In the genomic region with DNA sequence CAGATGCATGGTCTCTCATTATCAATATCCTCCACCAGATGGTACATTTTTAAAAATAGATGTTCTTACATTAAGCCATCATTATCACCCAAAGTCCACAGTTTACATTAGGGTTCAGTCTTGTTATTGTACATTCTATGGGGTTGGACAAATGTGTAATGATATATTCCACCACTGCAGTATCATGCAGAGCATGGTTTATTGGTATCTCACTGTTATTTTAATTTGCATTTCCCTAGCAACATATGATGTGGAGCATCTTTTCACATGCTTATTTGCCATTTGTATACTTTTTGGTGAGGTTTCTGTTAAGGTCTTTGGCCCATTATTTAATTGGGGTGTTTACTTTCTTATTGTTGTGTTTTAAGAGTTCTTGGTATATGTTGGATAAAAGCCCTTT, we compare ENCODE assay signal across 36 cellular contexts.
"Had no signal": no experiment of that assay in that cellular context is flagged by ENCODE, and none has a peak within 500 bp of the region (broad histone marks: within the 10 kb centered on the region; RNA-seq: fewer than 3 reads in every experiment).

No MANE protein-coding gene starts in this region.

- H3K4me1 ChIP-seq: adrenal gland, body of pancreas, breast epithelium had no signal

- DNase-seq: activated B cell treated with CpG ODN at 0.5 μM for 24 hours; activated CD4-positive, alpha-beta memory T cell treated with anti-CD3 and anti-CD28 coated beads for 36 hours; activated CD4-positive, alpha-beta T cell treated with anti-CD3 and anti-CD28 coated beads for 4 hours; activated CD4-positive, alpha-beta T cell treated with anti-CD3 and anti-CD28 coated beads, Interleukin-2, amount 10 ng/mL, durations not matched to agents 24 days and 14 days; activated CD4-positive, alpha-beta T cell treated with anti-CD3 and anti-CD28 coated beads, Interleukin-2, amount 50 U/mL, for 1 hour; activated CD4-positive, alpha-beta T cell treated with anti-CD3 and anti-CD28 coated beads, Interleukin-2, amount 50 U/mL, for 4 hours; activated CD4-positive, CD25-positive, alpha-beta regulatory T cell treated with anti-CD3 and anti-CD28 coated beads, Interleukin-2, amount 50 U/mL, for 72 hours; activated CD8-positive, alpha-beta memory T cell treated with anti-CD3 and anti-CD28 coated beads, Interleukin-2, amount 50 U/mL, for 4 hours; activated CD8-positive, alpha-beta T cell treated with anti-CD3 and anti-CD28 coated beads for 36 hours; activated effector memory CD4-positive, alpha-beta T cell treated with anti-CD3 and anti-CD28 coated beads, Interleukin-2, amount 50 U/mL, for 16 hours; activated gamma-delta T cell treated with Interleukin-2 at 50 U/mL for 16 hours; activated naive CD4-positive, alpha-beta T cell; activated naive CD4-positive, alpha-beta T cell treated with anti-CD3 and anti-CD28 coated beads for 36 hours; activated naive CD4-positive, alpha-beta T cell treated with anti-CD3 and anti-CD28 coated beads, Interleukin-2, amount 50 U/mL, for 16 hours; activated naive CD8-positive, alpha-beta T cell treated with anti-CD3 and anti-CD28 coated beads for 36 hours; activated T-cell treated with anti-CD3 and anti-CD28 coated beads for 4 hours; activated T-cell treated with anti-CD3 and anti-CD28 coated beads, Interleukin-2, amount 50 U/mL, for 1 hour; activated T-cell treated with anti-CD3 and anti-CD28 coated beads, Interleukin-2, amount 50 U/mL, for 4 hours; activated T-cell treated with anti-CD3 and anti-CD28 coated beads, Interleukin-2, amount 50 U/mL, for 72 hours; adrenal gland; amniotic stem cell; aorta; body of pancreas; brain microvascular endothelial cell; central memory CD4-positive, alpha-beta T cell; T-helper 2 cell; T-helper 9 cell had no signal

- H3K4me3 Mint-ChIP-seq: activated B cell treated with CpG ODN at 0.5 μM for 24 hours; activated CD4-positive, alpha-beta memory T cell treated with anti-CD3 and anti-CD28 coated beads for 36 hours; activated CD4-positive, alpha-beta T cell treated with anti-CD3 and anti-CD28 coated beads, Interleukin-2, amount 10 ng/mL, durations not matched to agents 24 days and 14 days; activated CD8-positive, alpha-beta T cell treated with anti-CD3 and anti-CD28 coated beads for 36 hours; activated naive CD4-positive, alpha-beta T cell treated with anti-CD3 and anti-CD28 coated beads for 36 hours; activated naive CD8-positive, alpha-beta T cell treated with anti-CD3 and anti-CD28 coated beads for 36 hours; activated T-cell treated with anti-CD3 and anti-CD28 coated beads, Interleukin-2, amount 50 U/mL, for 4 hours; activated T-cell treated with anti-CD3 and anti-CD28 coated beads, Interleukin-2, amount 50 U/mL, for 72 hours; activated T-helper 1 cell treated with anti-CD3 and anti-CD28 coated beads, Interleukin-12 subunit alpha, Interleukin-12 subunit beta, Interleukin-2, Interleukin-4 antibody, amounts not matched to agents 30 ng/mL and 10 ng/mL and 1 ng/mL, durations not matched to agents 14 hours and 24 hours and 36 hours; activated T-helper 17 cell treated with anti-CD3 and anti-CD28 coated beads, Interleukin-2, amount 50 U/mL, for 72 hours; T-helper 2 cell treated with Interferon-gamma antibody and Interleukin-4, amounts not matched to agents 5 μg/mL and 100 μg/mL, for 36 hours had no signal

- H3K27ac Mint-ChIP-seq: activated B cell treated with CpG ODN at 0.5 μM for 24 hours; activated CD4-positive, alpha-beta memory T cell treated with anti-CD3 and anti-CD28 coated beads for 36 hours; activated CD4-positive, alpha-beta T cell treated with anti-CD3 and anti-CD28 coated beads, Interleukin-2, amount 10 ng/mL, durations not matched to agents 24 days and 14 days; activated CD8-positive, alpha-beta T cell treated with anti-CD3 and anti-CD28 coated beads for 36 hours; activated naive CD4-positive, alpha-beta T cell treated with anti-CD3 and anti-CD28 coated beads for 36 hours; activated naive CD4-positive, alpha-beta T cell treated with anti-CD3 and anti-CD28 coated beads, Interleukin-2, amount 50 U/mL, for 72 hours; activated naive CD8-positive, alpha-beta T cell treated with anti-CD3 and anti-CD28 coated beads for 36 hours; activated T-cell treated with anti-CD3 and anti-CD28 coated beads, Interleukin-2, amount 50 U/mL, for 72 hours; activated T-helper 1 cell treated with anti-CD3 and anti-CD28 coated beads, Interleukin-12 subunit alpha, Interleukin-12 subunit beta, Interleukin-2, Interleukin-4 antibody, amounts not matched to agents 30 ng/mL and 10 ng/mL and 1 ng/mL, durations not matched to agents 14 hours and 24 hours and 36 hours; activated T-helper 17 cell treated with anti-CD3 and anti-CD28 coated beads, Interleukin-2, amount 50 U/mL, for 72 hours; T-helper 2 cell treated with Interferon-gamma antibody and Interleukin-4, amounts not matched to agents 5 μg/mL and 100 μg/mL, for 36 hours had no signal

- H3K9me3 ChIP-seq: adrenal gland, body of pancreas, breast epithelium had no signal

- H3K36me3 ChIP-seq: adrenal gland, brain microvascular endothelial cell, breast epithelium had no signal

- H3K9me3 Mint-ChIP-seq: activated CD4-positive, alpha-beta T cell treated with anti-CD3 and anti-CD28 coated beads, Interleukin-2, amount 10 ng/mL, durations not matched to agents 24 days and 14 days; activated T-helper 1 cell treated with anti-CD3 and anti-CD28 coated beads, Interleukin-12 subunit alpha, Interleukin-12 subunit beta, Interleukin-2, Interleukin-4 antibody, amounts not matched to agents 30 ng/mL and 10 ng/mL and 1 ng/mL, durations not matched to agents 14 hours and 24 hours and 36 hours; T-helper 2 cell treated with Interferon-gamma antibody and Interleukin-4, amounts not matched to agents 5 μg/mL and 100 μg/mL, for 36 hours had no signal

- H3K4me3 ChIP-seq: adrenal gland, body of pancreas, breast epithelium had no signal

- H3K36me3 Mint-ChIP-seq: activated CD4-positive, alpha-beta memory T cell treated with anti-CD3 and anti-CD28 coated beads for 36 hours; activated naive CD4-positive, alpha-beta T cell treated with anti-CD3 and anti-CD28 coated beads, Interleukin-2, amount 50 U/mL, for 72 hours; activated naive CD8-positive, alpha-beta T cell treated with anti-CD3 and anti-CD28 coated beads for 36 hours had no signal

- FAIRE-seq: astrocyte, colon, TTC549 had no signal

- H3K27me3 Mint-ChIP-seq: activated B cell treated with CpG ODN at 0.5 μM for 24 hours; activated CD4-positive, alpha-beta memory T cell treated with anti-CD3 and anti-CD28 coated beads for 36 hours; activated CD4-positive, alpha-beta T cell treated with anti-CD3 and anti-CD28 coated beads, Interleukin-2, amount 10 ng/mL, durations not matched to agents 24 days and 14 days; activated CD8-positive, alpha-beta T cell treated with anti-CD3 and anti-CD28 coated beads for 36 hours; activated naive CD8-positive, alpha-beta T cell treated with anti-CD3 and anti-CD28 coated beads for 36 hours; activated T-helper 17 cell treated with anti-CD3 and anti-CD28 coated beads, Interleukin-2, amount 50 U/mL, for 72 hours had no signal

- H3K4me1 Mint-ChIP-seq: activated B cell treated with CpG ODN at 0.5 μM for 24 hours; activated CD4-positive, alpha-beta T cell treated with anti-CD3 and anti-CD28 coated beads, Interleukin-2, amount 10 ng/mL, durations not matched to agents 24 days and 14 days; activated naive CD8-positive, alpha-beta T cell treated with anti-CD3 and anti-CD28 coated beads for 36 hours; activated T-helper 17 cell treated with anti-CD3 and anti-CD28 coated beads, Interleukin-2, amount 50 U/mL, for 72 hours had no signal

- H3K27ac ChIP-seq: adrenal gland, body of pancreas, brain microvascular endothelial cell, breast epithelium, VCaP had no signal

- H3K27me3 ChIP-seq: adrenal gland, body of pancreas, brain microvascular endothelial cell, breast epithelium had no signal
